1 cellular context compared by ENCODE assay signal in the genomic region with DNA sequence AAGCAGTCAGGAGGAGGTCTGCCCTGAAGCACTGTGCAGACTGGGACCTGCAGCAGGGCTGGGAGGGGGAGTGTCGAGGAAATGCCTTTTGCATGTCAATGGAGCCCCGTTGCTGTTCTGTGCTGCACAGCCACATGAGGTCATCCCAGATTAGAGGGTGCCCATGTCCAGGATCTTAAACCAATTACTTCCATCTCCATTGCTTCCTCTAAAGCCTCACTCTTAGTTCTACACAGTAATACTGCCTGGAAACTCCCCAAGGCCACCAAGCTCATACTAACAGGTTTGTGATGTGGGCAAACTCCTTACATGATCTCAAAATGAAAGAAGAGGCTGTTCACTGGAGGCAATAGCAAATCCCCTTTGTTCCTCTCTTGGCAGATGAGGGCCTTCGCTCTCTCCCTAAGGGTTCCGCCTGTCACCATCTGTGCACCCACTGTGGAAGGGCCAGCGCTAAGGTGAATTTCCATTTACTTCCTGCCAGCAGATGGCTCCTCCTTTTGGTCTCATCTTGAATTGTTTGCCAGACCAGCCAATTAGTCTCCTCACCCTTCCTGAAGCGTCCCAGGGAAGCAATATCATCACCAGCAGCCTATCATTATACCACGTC.
TF ChIP-seq lines count a peak whose summit lies in the region.

No MANE protein-coding gene starts in this region.

TF ChIP-seq in GM12878, 131 proteins besides CTCF, POLR2A, EP300 and RAD21 (continued from another document):
- 0 out of 2 replicates have a peak, but pooled peaks have one; percentile 7 for TF ChIP-seq YY1 (IDR thresholded peaks at IDR 0.05; ENCODE audit: low read depth, low read length)
